ENCODE assay signal across 26 cellular contexts in the genomic region with DNA sequence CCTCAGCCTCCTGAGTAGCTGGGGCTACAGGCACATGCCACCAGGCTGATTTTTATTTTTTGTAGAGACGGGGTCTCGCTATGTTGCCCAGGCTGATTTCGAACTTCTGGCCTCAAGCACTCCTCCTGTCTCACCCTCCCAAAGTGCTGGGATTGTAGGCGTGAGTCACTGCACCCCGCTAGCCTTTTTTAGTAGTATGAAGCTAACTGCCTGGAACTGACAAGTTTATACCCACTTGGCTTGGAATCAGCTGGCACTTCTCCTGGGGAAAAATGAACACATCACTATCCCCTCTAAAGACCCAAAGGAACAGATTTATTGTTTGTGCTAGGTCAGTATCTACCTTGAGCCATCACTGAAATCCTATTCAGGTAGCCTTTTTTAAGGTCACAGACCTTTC. TPM values are rescaled to one million over a fixed set of nuclear protein-coding genes. Genes with fewer than 3 reads are reported as not detected.
DNase-seq lines count a peak whose midpoint lies in the region; ATAC-seq and TF ChIP-seq lines count a peak whose summit lies in the region.
"Had no signal": no experiment of that assay in that cellular context is flagged by ENCODE, and none has a peak within 500 bp of the region (broad histone marks: within the 10 kb centered on the region; RNA-seq: fewer than 3 reads in every experiment).

No MANE protein-coding gene starts in this region.

- H3K4me1 ChIP-seq in CD4-positive, alpha-beta memory T cell (ENCODE audit: insufficient read depth, low read length), result peaks cover 31% of the 10 kb centered on the region
- H3K4me1 ChIP-seq in colonic mucosa, result peaks cover 13% of the 10 kb centered on the region
- H3K4me1 ChIP-seq: SJCRH30 had no signal

- H3K9ac ChIP-seq in colonic mucosa (ENCODE audit: low read depth in 2 of 2, low read length in 2 of 2), result no peak overlapping the region

- H3K27ac Mint-ChIP-seq in CD4-positive, alpha-beta memory T cell, result peak overlapping the region in 4 of 7 donors; percentile 27 to 55 (median 44)
- H3K27ac Mint-ChIP-seq: activated CD4-positive, alpha-beta T cell treated with anti-CD3 and anti-CD28 coated beads, Interleukin-2, amount 10 ng/mL, durations not matched to agents 7 days and 5 days; activated naive CD8-positive, alpha-beta T cell treated with anti-CD3 and anti-CD28 coated beads, Interleukin-2, amount 50 U/mL, for 24 hours; GM23338; progenitor cell of endocrine pancreas; stimulated activated effector memory CD8-positive, alpha-beta T cell treated with anti-CD3 and anti-CD28 coated beads, Interleukin-12 subunit alpha, Interleukin-12 subunit beta, amount 100 ng/mL, for 72 hours; T-helper 1 cell treated with Interleukin-12 subunit alpha and Interleukin-12 subunit beta and Interleukin-4 antibody, amounts not matched to agents 30 μg/mL and 1 μg/mL, for 36 hours had no signal

- no peak for ATAC-seq in GM19395 (IDR thresholded peaks at IDR 0.05; ENCODE audit: unreplicated experiment)
- ATAC-seq: activated naive CD8-positive, alpha-beta T cell treated with anti-CD3 and anti-CD28 coated beads, Interleukin-2, amount 50 U/mL, for 24 hours; GM23338; stimulated activated effector memory CD8-positive, alpha-beta T cell treated with anti-CD3 and anti-CD28 coated beads, Interleukin-12 subunit alpha, Interleukin-12 subunit beta, amount 100 ng/mL, for 72 hours had no signal

- peaks cover 26 to 59% (median 36%) of the 10 kb centered on the region in 4 donors for H3K4me1 Mint-ChIP-seq in CD4-positive, alpha-beta memory T cell

- no peak for TF ChIP-seq CTCF in fibroblast of mammary gland (conservative IDR thresholded peaks at IDR 0.05; ENCODE audit: control insufficient read depth, insufficient read depth, low read depth, low read length)
- TF ChIP-seq CTCF in colonic mucosa (IDR thresholded peaks at IDR 0.05), result no peak

- no peak overlapping the region for H3K4me3 Mint-ChIP-seq in CD4-positive, alpha-beta memory T cell
- H3K4me3 Mint-ChIP-seq: activated CD4-positive, alpha-beta T cell treated with anti-CD3 and anti-CD28 coated beads, Interleukin-2, amount 10 ng/mL, durations not matched to agents 7 days and 5 days; activated naive CD8-positive, alpha-beta T cell treated with anti-CD3 and anti-CD28 coated beads, Interleukin-2, amount 50 U/mL, for 24 hours; GM23338; stimulated activated effector memory CD8-positive, alpha-beta T cell treated with anti-CD3 and anti-CD28 coated beads, Interleukin-12 subunit alpha, Interleukin-12 subunit beta, amount 100 ng/mL, for 72 hours; T-helper 1 cell treated with Interleukin-12 subunit alpha and Interleukin-12 subunit beta and Interleukin-4 antibody, amounts not matched to agents 30 μg/mL and 1 μg/mL, for 36 hours had no signal

- CTCF ChIA-PET in CD4-positive, alpha-beta memory T cell (lab: Charles Lee; ENCODE audit: partially characterized antibody), result interaction anchor here (1.2 kb wide), 1 partner anchor 20 kb away, joined by 4 read pairs; no protein-coding TSS in a partner anchor

- no peaks in the 10 kb centered on the region for H3K9me3 ChIP-seq in CD4-positive, alpha-beta memory T cell (ENCODE audit: control insufficient read depth in 1 of 2, low read length in 2 of 2)
- H3K9me3 ChIP-seq in colonic mucosa, result no peaks in the 10 kb centered on the region
- H3K9me3 ChIP-seq: Caco-2, Peyer's patch, SJCRH30 had no signal

- peaks cover 66 to 86% of the 10 kb centered on the region in 2 donors for H3K36me3 Mint-ChIP-seq in CD4-positive, alpha-beta memory T cell

- H3K36me3 ChIP-seq in CD4-positive, alpha-beta memory T cell (ENCODE audit: insufficient read depth, low read length), result peaks cover 90% of the 10 kb centered on the region
- H3K36me3 ChIP-seq in colonic mucosa, result peaks cover 24% of the 10 kb centered on the region
- H3K36me3 ChIP-seq: WERI-Rb-1 had no signal

- intact Hi-C loops in CD4-positive, alpha-beta memory T cell (cut with micrococcal nuclease), result no loop called here
- intact Hi-C loops in colonic mucosa (cut with DNase I), result no loop called here

- POLR2A ChIA-PET in CD4-positive, alpha-beta memory T cell (lab: Charles Lee; ENCODE audit: partially characterized antibody), result interaction anchor here (1.0 to 4.7 kb wide), 4 partner anchors 15 to 85 kb away, joined by 3 to 74 read pairs (median 12); a partner anchor contains a TSS

- DNase-seq in CD4-positive, alpha-beta memory T cell, result no peak
- DNase-seq in M059J (ENCODE audit: low read depth) (peak; percentile 72), fibroblast of mammary gland (ENCODE audit: low read depth) (peak; percentile 42), substantia nigra (lab: John Stamatoyannopoulos, UW) (no peak), colonic mucosa (no peak), NCI-H524 (lab: John Stamatoyannopoulos, UW) (no peak)
- DNase-seq: activated CD4-positive, alpha-beta T cell treated with anti-CD3 and anti-CD28 coated beads, Interleukin-2, amount 10 ng/mL, durations not matched to agents 7 days and 5 days; activated naive CD8-positive, alpha-beta T cell treated with anti-CD3 and anti-CD28 coated beads, Interleukin-2, amount 50 U/mL, for 24 hours; Caco-2; DND-41; foreskin fibroblast; NCI-H1417; NCI-H2107; Peyer's patch; SJCRH30; stimulated activated CD4-positive, alpha-beta T cell treated with anti-CD3 and anti-CD28 coated beads, Interleukin-2, amount 100 ng/mL, for 24 hours; WERI-Rb-1 had no signal

- no peak overlapping the region for H3K27ac ChIP-seq in CD4-positive, alpha-beta memory T cell (ENCODE audit: low read depth, low read length)
- H3K27ac ChIP-seq in substantia nigra (ENCODE audit: low read depth, low read length, poor library complexity, severe bottlenecking) (peak overlapping the region; percentile 16), colonic mucosa (no peak overlapping the region)
- H3K27ac ChIP-seq: SJCRH30, skin epidermis, WERI-Rb-1 had no signal

- H3K9me3 Mint-ChIP-seq in CD4-positive, alpha-beta memory T cell, result no peaks in the 10 kb centered on the region
- H3K9me3 Mint-ChIP-seq: activated CD4-positive, alpha-beta T cell treated with anti-CD3 and anti-CD28 coated beads, Interleukin-2, amount 10 ng/mL, durations not matched to agents 7 days and 5 days; activated naive CD8-positive, alpha-beta T cell treated with anti-CD3 and anti-CD28 coated beads, Interleukin-2, amount 50 U/mL, for 24 hours; GM23338; stimulated activated effector memory CD8-positive, alpha-beta T cell treated with anti-CD3 and anti-CD28 coated beads, Interleukin-12 subunit alpha, Interleukin-12 subunit beta, amount 100 ng/mL, for 72 hours; T-helper 1 cell treated with Interleukin-12 subunit alpha and Interleukin-12 subunit beta and Interleukin-4 antibody, amounts not matched to agents 30 μg/mL and 1 μg/mL, for 36 hours had no signal

- no peak overlapping the region for H3K4me3 ChIP-seq in CD4-positive, alpha-beta memory T cell (ENCODE audit: low read length in 2 of 2)
- no peak overlapping the region for H3K4me3 ChIP-seq in fibroblast of mammary gland (ENCODE audit: control insufficient read depth, low read depth, low read length)
- no peak overlapping the region for H3K4me3 ChIP-seq in colonic mucosa
- H3K4me3 ChIP-seq: GM23338, lung, Peyer's patch, SJCRH30, skin epidermis had no signal

- H3K27me3 ChIP-seq in CD4-positive, alpha-beta memory T cell (ENCODE audit: insufficient read depth, low read length), result no peaks in the 10 kb centered on the region
- H3K27me3 ChIP-seq in colonic mucosa, result no peaks in the 10 kb centered on the region
- H3K27me3 ChIP-seq: Peyer's patch, SJCRH30 had no signal

- H3K27me3 Mint-ChIP-seq in CD4-positive, alpha-beta memory T cell, result no peaks in the 10 kb centered on the region
- H3K27me3 Mint-ChIP-seq: activated CD4-positive, alpha-beta T cell treated with anti-CD3 and anti-CD28 coated beads, Interleukin-2, amount 10 ng/mL, durations not matched to agents 7 days and 5 days; activated naive CD8-positive, alpha-beta T cell treated with anti-CD3 and anti-CD28 coated beads, Interleukin-2, amount 50 U/mL, for 24 hours; progenitor cell of endocrine pancreas had no signal

RNA-seq across cellular contexts. Expression of a gene that starts 19.0 kb away (rescaled TPM):
- 100 to 1,000 TPM; 476 to 507 TPM for total RNA-seq in CD4-positive, alpha-beta memory T cell
- polyA plus RNA-seq in CD4-positive, alpha-beta memory T cell, result 10 to 100 TPM; 46.2 to 79.5 TPM
- 11.3 and 16.3 TPM in 2 replicates for total RNA-seq in M059J (2014; rRNA removed; shearing (Covaris generic))
- total RNA-seq in colonic mucosa, result 100 to 1,000 TPM; 124 to 165 TPM

RNA-seq across cellular contexts. Expression of a gene that starts 25.8 kb away (rescaled TPM):
- under 1 TPM; 0.55 to 0.75 TPM for total RNA-seq in CD4-positive, alpha-beta memory T cell
- not detected for polyA plus RNA-seq in CD4-positive, alpha-beta memory T cell
- 0.10 TPM in 1 of 2 replicates, not detected in the other for total RNA-seq in M059J (2014; rRNA removed; shearing (Covaris generic))
- 100 to 1,000 TPM; 201 to 211 TPM for total RNA-seq in colonic mucosa
- total RNA-seq: activated CD4-positive, alpha-beta T cell treated with anti-CD3 and anti-CD28 coated beads, Interleukin-2, amount 10 ng/mL, durations not matched to agents 7 days and 5 days; Caco-2; LHCN-M2; NCI-H460 had no signal

RNA-seq across cellular contexts. Expression of a gene that starts 53.2 kb away (rescaled TPM):
- total RNA-seq in CD4-positive, alpha-beta memory T cell, result 1 to 10 TPM; 2.1 to 3.0 TPM
- polyA plus RNA-seq in CD4-positive, alpha-beta memory T cell, result under 1 TPM; 0.34 to 0.56 TPM
- total RNA-seq in M059J (2014; rRNA removed; shearing (Covaris generic)), result 55.3 and 55.8 TPM in 2 replicates
- total RNA-seq in colonic mucosa, result 10 to 100 TPM; 58.0 to 61.9 TPM

Comparison
In these comparisons a context has a peak if more than half of its experiments do, and no peak if none do; other contexts are left out.
1. DNase-seq: peak in M059J (single experiment) and fibroblast of mammary gland (single experiment); none in CD4-positive, alpha-beta memory T cell (0 of 5), substantia nigra (0 of 49), colonic mucosa (single experiment) and NCI-H524 (0 of 2).
2. RNA of a gene that starts 25.8 kb away (total RNA-seq): 201 to 211 TPM in colonic mucosa; 0.55 to 0.75 TPM in CD4-positive, alpha-beta memory T cell and 0.10 TPM in M059J; every median in the first group is over 100 times any median in the second.
3. RNA of a gene that starts 53.2 kb away (total RNA-seq): 58.0 to 61.9 TPM in colonic mucosa and 55.3 to 55.8 TPM in M059J; 2.1 to 3.0 TPM in CD4-positive, alpha-beta memory T cell; every median in the first group is over 10 times any median in the second.